ENCODE assay signal across 11 cellular contexts in the genomic region with DNA sequence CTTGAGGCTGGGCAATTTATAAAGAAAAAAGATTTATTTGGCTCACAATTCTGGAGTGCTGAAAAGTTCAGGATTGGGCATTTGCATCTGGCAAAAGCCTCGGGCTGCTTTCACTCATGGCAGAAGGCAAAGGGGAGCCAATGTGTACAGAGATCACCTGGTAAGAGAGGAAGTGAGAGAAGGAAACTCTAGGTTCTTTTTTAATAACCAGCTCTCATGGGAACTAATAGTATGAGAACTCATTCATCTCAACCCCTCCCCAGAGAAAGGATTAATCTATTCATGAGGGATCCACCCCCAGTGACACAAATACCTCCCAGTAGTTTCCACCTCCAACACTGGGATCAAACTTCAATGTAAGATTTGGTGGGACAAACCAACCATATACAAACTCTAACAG.
A peak's percentile ranks its signal among the peaks of the same experiment; 100 is the strongest.
DNase-seq lines count a peak whose midpoint lies in the region; ATAC-seq lines count a peak whose summit lies in the region.
"Had no signal": no experiment of that assay in that cellular context is flagged by ENCODE, and none has a peak within 500 bp of the region (broad histone marks: within the 10 kb centered on the region; RNA-seq: fewer than 3 reads in every experiment).

No MANE protein-coding gene starts in this region.

- DNase-seq in germinal center (ENCODE audit: low spot score) (peak; percentile 23), HuH-7.5 (ENCODE audit: low spot score) (no peak), HT-29 (ENCODE audit: low spot score) (no peak), NCI-H69 (lab: John Stamatoyannopoulos, UW) (no peak), NCI-H187 treated with DMSO at 0.1 percent for 48 hours (lab: John Stamatoyannopoulos, UW) (no peak)
- DNase-seq: activated effector memory CD4-positive, alpha-beta T cell treated with anti-CD3 and anti-CD28 coated beads, Interleukin-2, amount 50 U/mL, for 16 hours; NCI-H345; occipital lobe had no signal

- ATAC-seq in GM18508 (IDR thresholded peaks at IDR 0.05; ENCODE audit: insufficient read depth, unreplicated experiment) (peak; percentile 71), GM21515 (IDR thresholded peaks at IDR 0.05; ENCODE audit: unreplicated experiment) (peak; percentile 67), HG03097 (IDR thresholded peaks at IDR 0.05; ENCODE audit: low FRiP score, unreplicated experiment) (peak; percentile 66)
